ENCODE assay signal across 1 cellular context in genomic region chr5:150573867-150574817, GRCh38.
TF ChIP-seq lines count a peak whose summit lies in the region.

No MANE protein-coding gene starts in this region.

TF ChIP-seq in GM23338, 12 proteins besides CTCF, POLR2A, EP300 and RAD21 (continued from another document):
- TF ChIP-seq ZNF462 (CRISPR knock-in tag; IDR thresholded peaks at IDR 0.05) = no peak
- no peak for TF ChIP-seq JUNB (IDR thresholded peaks at IDR 0.05; ENCODE audit: unreplicated experiment)
- no peak for TF ChIP-seq CREB1 (CRISPR knock-in tag; IDR thresholded peaks at IDR 0.05; ENCODE audit: low read depth)
- TF ChIP-seq POLR2AphosphoS5 (IDR thresholded peaks at IDR 0.05; ENCODE audit: low read depth) = no peak
- TF ChIP-seq EZH2 (IDR thresholded peaks at IDR 0.05; ENCODE audit: low read depth, unreplicated experiment) = no peak
- TF ChIP-seq ZNF331 (CRISPR knock-in tag; IDR thresholded peaks at IDR 0.05; ENCODE audit: low read depth) = no peak
- no peak for TF ChIP-seq REST (IDR thresholded peaks at IDR 0.05; ENCODE audit: unreplicated experiment)
- TF ChIP-seq EZH2phosphoT487 (IDR thresholded peaks at IDR 0.05; ENCODE audit: unreplicated experiment) = no peak
- no peak for TF ChIP-seq ETS1 (IDR thresholded peaks at IDR 0.05)
- TF ChIP-seq ZNF114 (CRISPR knock-in tag; IDR thresholded peaks at IDR 0.05) = no peak
- TF ChIP-seq NANOG (IDR thresholded peaks at IDR 0.05; ENCODE audit: borderline replicate concordance) = no peak
